ENCODE assay signal across 15 cellular contexts in genomic region chr15:101676965-101677364, GRCh38. TPM values are rescaled to one million over a fixed set of nuclear protein-coding genes. Genes with fewer than 3 reads are reported as not detected.
A peak's percentile ranks its signal among the peaks of the same experiment; 100 is the strongest.
DNase-seq lines count a peak whose midpoint lies in the region; ATAC-seq and TF ChIP-seq lines count a peak whose summit lies in the region.
"Had no signal": no experiment of that assay in that cellular context is flagged by ENCODE, and none has a peak within 500 bp of the region (broad histone marks: within the 10 kb centered on the region; RNA-seq: fewer than 3 reads in every experiment).

No MANE protein-coding gene starts in this region.

- no peaks in the 10 kb centered on the region for H3K79me2 ChIP-seq in Karpas-422 (ENCODE audit: low read length)

- peaks cover 10% of the 10 kb centered on the region for H3K27me3 Mint-ChIP-seq in glutamatergic neuron (ENCODE audit: unreplicated experiment)
- no peaks in the 10 kb centered on the region for H3K27me3 Mint-ChIP-seq in activated CD8-positive, alpha-beta T cell treated with anti-CD3 and anti-CD28 coated beads, Interleukin-2, amount 10 ng/mL, durations not matched to agents 7 days and 5 days (ENCODE audit: low read depth)
- H3K27me3 Mint-ChIP-seq: progenitor cell of endocrine pancreas had no signal

- H3K9me3 Mint-ChIP-seq in glutamatergic neuron (ENCODE audit: unreplicated experiment), result peaks cover 7% of the 10 kb centered on the region
- H3K9me3 Mint-ChIP-seq in activated CD8-positive, alpha-beta T cell treated with anti-CD3 and anti-CD28 coated beads, Interleukin-2, amount 10 ng/mL, durations not matched to agents 7 days and 5 days (ENCODE audit: insufficient read depth), result no peaks in the 10 kb centered on the region
- H3K9me3 Mint-ChIP-seq: activated T-helper 1 cell treated with anti-CD3 and anti-CD28 coated beads, Interleukin-12 subunit alpha, Interleukin-12 subunit beta, Interleukin-2, Interleukin-4 antibody, amounts not matched to agents 30 ng/mL and 10 ng/mL and 1 ng/mL, durations not matched to agents 14 hours and 24 hours and 36 hours had no signal

- peak; percentile 21 for DNase-seq in AG09309 (ENCODE audit: low read depth)
- DNase-seq in Karpas-422, result peak; percentile 10
- no peak for DNase-seq in glutamatergic neuron
- no peak for DNase-seq in A673 (ENCODE audit: low spot score)
- DNase-seq in coronary artery (ENCODE audit: low spot score), result no peak
- DNase-seq in SKM-1 (lab: John Stamatoyannopoulos, UW; ENCODE audit: unreplicated experiment), result no peak
- DNase-seq in activated CD8-positive, alpha-beta T cell treated with anti-CD3 and anti-CD28 coated beads, Interleukin-2, amount 10 ng/mL, durations not matched to agents 7 days and 5 days, result no peak
- DNase-seq: activated CD4-positive, alpha-beta T cell treated with anti-CD3 and anti-CD28 coated beads for 4 hours; body of pancreas; DMS79 treated with DMSO at 0.1 percent for 48 hours; thyroid gland had no signal

- no peaks in the 10 kb centered on the region for H3K27me3 ChIP-seq in Karpas-422 (ENCODE audit: low read length)
- H3K27me3 ChIP-seq in A673 (replicated peaks; ENCODE audit: insufficient read depth, low read depth, low read length, poor library complexity), result no peaks in the 10 kb centered on the region
- H3K27me3 ChIP-seq: BLaER1, body of pancreas, thyroid gland had no signal

- no peak overlapping the region for H3K9ac ChIP-seq in Karpas-422 (ENCODE audit: low read length)
- H3K9ac ChIP-seq: BLaER1 had no signal

- H3K27ac ChIP-seq in Karpas-422 (ENCODE audit: low read length) (no peak overlapping the region), angular gyrus (ENCODE audit: low read depth, low read length) (peak overlapping the region; percentile 57), A673 (ENCODE audit: low read depth, low read length, poor library complexity, severe bottlenecking) (no peak overlapping the region), coronary artery (no peak overlapping the region)
- H3K27ac ChIP-seq: BLaER1, body of pancreas, thyroid gland had no signal

- intact Hi-C loops in A673 (cut with micrococcal nuclease; ENCODE audit: unreplicated experiment), result no loop called here

- no peaks in the 10 kb centered on the region for H3K9me2 ChIP-seq in Karpas-422 (replicated peaks; ENCODE audit: insufficient read depth, low read length)

- no peak for TF ChIP-seq CTCF in AG09309 (IDR thresholded peaks at IDR 0.05; ENCODE audit: control insufficient read depth, insufficient read depth, low read depth, low read length, missing control alignments)
- TF ChIP-seq CTCF in glutamatergic neuron (IDR thresholded peaks at IDR 0.05; ENCODE audit: partially characterized antibody, unreplicated experiment), result no peak
- no peak for TF ChIP-seq CTCF in A673 (conservative IDR thresholded peaks at IDR 0.05; ENCODE audit: low read depth, low read length)
- TF ChIP-seq CTCF in coronary artery (IDR thresholded peaks at IDR 0.05), result no peak

- H3K9me3 ChIP-seq in Karpas-422 (ENCODE audit: low read length) (no peaks in the 10 kb centered on the region), A673 (ENCODE audit: low read depth, low read length, poor library complexity, severe bottlenecking) (no peaks in the 10 kb centered on the region)
- H3K9me3 ChIP-seq: BLaER1, body of pancreas, thyroid gland had no signal

- POLR2A ChIA-PET in A673 (lab: Charles Lee; ENCODE audit: low non-redundant PET), result no interaction called here
- POLR2A ChIA-PET in activated CD8-positive, alpha-beta T cell treated with anti-CD3 and anti-CD28 coated beads, Interleukin-2, amount 10 ng/mL, durations not matched to agents 7 days and 5 days (lab: Charles Lee), result no interaction called here

- no peak overlapping the region for H2AFZ ChIP-seq in Karpas-422 (ENCODE audit: low read length)

- no TSS peak for BruUV-seq in A673 (replicated peaks; lab: Mats Ljungman, UMichigan)

- peak overlapping the region; percentile 93 for H3K27ac Mint-ChIP-seq in glutamatergic neuron (ENCODE audit: unreplicated experiment)
- no peak overlapping the region for H3K27ac Mint-ChIP-seq in activated CD8-positive, alpha-beta T cell treated with anti-CD3 and anti-CD28 coated beads, Interleukin-2, amount 10 ng/mL, durations not matched to agents 7 days and 5 days
- H3K27ac Mint-ChIP-seq: progenitor cell of endocrine pancreas had no signal

- no peaks in the 10 kb centered on the region for H4K20me1 ChIP-seq in Karpas-422 (ENCODE audit: insufficient read depth, low read depth, low read length)
- H4K20me1 ChIP-seq: BLaER1 had no signal

- CTCF ChIA-PET in A673 (lab: Charles Lee), result interaction anchor here (0.7 kb wide), 1 partner anchor 665 kb away, joined by 3 read pairs; no protein-coding TSS in a partner anchor
- CTCF ChIA-PET in activated CD8-positive, alpha-beta T cell treated with anti-CD3 and anti-CD28 coated beads, Interleukin-2, amount 10 ng/mL, durations not matched to agents 7 days and 5 days (lab: Charles Lee), result no interaction called here

- no peaks in the 10 kb centered on the region for H3K36me3 ChIP-seq in Karpas-422 (ENCODE audit: insufficient read depth, low read length)
- no peaks in the 10 kb centered on the region for H3K36me3 ChIP-seq in A673 (ENCODE audit: insufficient read depth, low read length, poor library complexity, severe bottlenecking)

- H3K4me1 Mint-ChIP-seq in glutamatergic neuron (ENCODE audit: low read depth, unreplicated experiment), result peaks cover 23% of the 10 kb centered on the region
- H3K4me1 Mint-ChIP-seq in activated CD8-positive, alpha-beta T cell treated with anti-CD3 and anti-CD28 coated beads, Interleukin-2, amount 10 ng/mL, durations not matched to agents 7 days and 5 days (ENCODE audit: low read depth), result no peaks in the 10 kb centered on the region

- H3K4me1 ChIP-seq in Karpas-422 (ENCODE audit: low read length) (peaks cover 10% of the 10 kb centered on the region), A673 (ENCODE audit: insufficient read depth, low read length, poor library complexity, severe bottlenecking) (no peaks in the 10 kb centered on the region)
- H3K4me1 ChIP-seq: body of pancreas, thyroid gland had no signal

- H3K4me3 ChIP-seq in AG09309 (ENCODE audit: control insufficient read depth, low read depth, low read length) (no peak overlapping the region), Karpas-422 (ENCODE audit: low read length) (no peak overlapping the region), A673 (ENCODE audit: low read depth, low read length, poor library complexity, severe bottlenecking) (no peak overlapping the region), coronary artery (no peak overlapping the region)
- H3K4me3 ChIP-seq: BLaER1, body of pancreas, thyroid gland had no signal

- H3K36me3 Mint-ChIP-seq in glutamatergic neuron (ENCODE audit: unreplicated experiment), result peaks cover 6% of the 10 kb centered on the region
- peaks cover 24% of the 10 kb centered on the region for H3K36me3 Mint-ChIP-seq in activated CD8-positive, alpha-beta T cell treated with anti-CD3 and anti-CD28 coated beads, Interleukin-2, amount 10 ng/mL, durations not matched to agents 7 days and 5 days (ENCODE audit: low read depth)

- H3K4me3 Mint-ChIP-seq in glutamatergic neuron (ENCODE audit: unreplicated experiment), result peak overlapping the region; percentile 44
- no peak overlapping the region for H3K4me3 Mint-ChIP-seq in activated CD8-positive, alpha-beta T cell treated with anti-CD3 and anti-CD28 coated beads, Interleukin-2, amount 10 ng/mL, durations not matched to agents 7 days and 5 days
- H3K4me3 Mint-ChIP-seq: activated T-helper 1 cell treated with anti-CD3 and anti-CD28 coated beads, Interleukin-12 subunit alpha, Interleukin-12 subunit beta, Interleukin-2, Interleukin-4 antibody, amounts not matched to agents 30 ng/mL and 10 ng/mL and 1 ng/mL, durations not matched to agents 14 hours and 24 hours and 36 hours had no signal

- H3K4me2 ChIP-seq in Karpas-422 (ENCODE audit: low read depth, low read length, poor library complexity, severe bottlenecking), result no peak overlapping the region
- H3K4me2 ChIP-seq: BLaER1 had no signal

- ATAC-seq in activated CD8-positive, alpha-beta T cell treated with anti-CD3 and anti-CD28 coated beads, Interleukin-2, amount 10 ng/mL, durations not matched to agents 7 days and 5 days, result no peak
- ATAC-seq: body of pancreas had no signal

RNA-seq across cellular contexts. Expression of gene TM2D3, which starts 24.8 kb away (rescaled TPM):
- total RNA-seq in Karpas-422 (2014; rRNA removed; shearing (Covaris generic); ENCODE audit: low replicate concordance), result 22.7 and 42.2 TPM in 2 replicates
- total RNA-seq in glutamatergic neuron (ENCODE audit: unreplicated experiment) (58.6 TPM), A673 (2021) (49.4 and 50.7 TPM in 2 replicates)
- 10 to 100 TPM; 36.8 to 38.8 TPM for total RNA-seq in activated CD8-positive, alpha-beta T cell treated with anti-CD3 and anti-CD28 coated beads, Interleukin-2, amount 10 ng/mL, durations not matched to agents 7 days and 5 days

RNA-seq across cellular contexts. Expression of gene TARS3, which starts 47.3 kb away (rescaled TPM):
- 11.0 and 12.4 TPM in 2 replicates for total RNA-seq in Karpas-422 (2014; rRNA removed; shearing (Covaris generic); ENCODE audit: low replicate concordance)
- total RNA-seq in glutamatergic neuron (ENCODE audit: unreplicated experiment) (40.1 TPM), A673 (2021) (8.9 and 9.1 TPM in 2 replicates)
- total RNA-seq in activated CD8-positive, alpha-beta T cell treated with anti-CD3 and anti-CD28 coated beads, Interleukin-2, amount 10 ng/mL, durations not matched to agents 7 days and 5 days, result 1 to 10 TPM; 7.6 TPM

Comparison
In these comparisons a context has a peak if more than half of its experiments do, and no peak if none do; other contexts are left out.
1. DNase-seq: peak in AG09309 (single experiment) and Karpas-422 (single experiment); none in glutamatergic neuron (single experiment), A673 (single experiment), coronary artery (single experiment), SKM-1 (single experiment) and activated CD8-positive, alpha-beta T cell treated with anti-CD3 and anti-CD28 coated beads, Interleukin-2, amount 10 ng/mL, durations not matched to agents 7 days and 5 days (single experiment).